ENCODE assay signal across 8 cellular contexts in the genomic region with DNA sequence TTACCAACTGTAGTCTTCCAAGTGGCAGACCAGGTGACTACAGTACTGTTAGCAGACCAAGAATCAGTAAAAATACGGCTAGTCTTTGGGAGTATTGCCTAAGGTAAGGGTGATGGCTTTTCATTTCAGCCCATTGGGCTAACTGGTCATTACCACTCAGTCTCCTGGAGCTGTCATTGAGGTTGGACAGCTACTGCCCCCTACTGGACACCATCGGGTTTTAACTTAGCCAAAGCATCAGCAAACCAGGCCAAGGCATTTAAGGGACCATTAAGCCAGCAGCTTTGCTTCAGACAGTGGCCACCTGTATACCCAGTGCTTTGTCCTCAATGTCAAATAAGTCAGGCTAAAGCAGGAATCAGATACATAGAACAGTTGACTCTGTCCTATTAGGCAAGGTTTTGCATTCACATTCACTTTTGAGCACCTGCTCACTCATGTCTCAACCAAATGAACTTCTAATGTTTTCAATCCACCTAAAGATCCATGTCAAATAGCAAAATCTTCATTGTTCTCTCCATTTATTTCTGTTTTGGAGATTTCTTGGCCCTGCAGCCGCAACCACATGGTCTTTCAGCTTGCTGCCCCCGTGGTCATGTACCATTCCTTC.
DNase-seq lines count a peak whose midpoint lies in the region; ATAC-seq and TF ChIP-seq lines count a peak whose summit lies in the region.

No MANE protein-coding gene starts in this region.

- H3K23ac ChIP-seq in mesendoderm (ENCODE audit: low read length): no peak overlapping the region

- TF ChIP-seq CTCF in GM20000 (IDR thresholded peaks at IDR 0.05; ENCODE audit: extremely low read depth, missing control alignments): peak; percentile 85

- H3K4me2 ChIP-seq in mesendoderm (ENCODE audit: low read length): no peak overlapping the region

- no peak overlapping the region for H3K27ac ChIP-seq in mesendoderm (ENCODE audit: low read depth, low read length)

- no peak overlapping the region for H2BK5ac ChIP-seq in mesendoderm (ENCODE audit: low read length)

- H2BK120ac ChIP-seq in mesendoderm (ENCODE audit: low read depth, low read length): no peak overlapping the region

- H4K8ac ChIP-seq in mesendoderm (ENCODE audit: low read depth, low read length): no peak overlapping the region

- H3K79me1 ChIP-seq in mesendoderm (ENCODE audit: low read length): no peaks in the 10 kb centered on the region

- H2BK15ac ChIP-seq in mesendoderm (replicated peaks; ENCODE audit: low read depth): no peak overlapping the region

- no peak overlapping the region for H3K56ac ChIP-seq in mesendoderm (ENCODE audit: low read length)

- ATAC-seq in HG03135 (IDR thresholded peaks at IDR 0.05; ENCODE audit: unreplicated experiment): no peak

- H2AK5ac ChIP-seq in mesendoderm (ENCODE audit: low read length): no peak overlapping the region

- peaks cover 6% of the 10 kb centered on the region for H3K4me1 ChIP-seq in mesendoderm (ENCODE audit: control insufficient read depth, low read depth, low read length)

- no peaks in the 10 kb centered on the region for H3K27me3 ChIP-seq in mesendoderm (ENCODE audit: insufficient read depth, low read length, poor library complexity)

- no peak overlapping the region for H3K9ac ChIP-seq in mesendoderm (ENCODE audit: low read length)

- no peak overlapping the region for H3K18ac ChIP-seq in mesendoderm (ENCODE audit: low read length)

- no peak overlapping the region for H3K4ac ChIP-seq in mesendoderm (ENCODE audit: low read depth, low read length)

- no peak overlapping the region for H4K5ac ChIP-seq in mesendoderm (ENCODE audit: low read length)

- no peak overlapping the region for H3K4me3 ChIP-seq in mesendoderm (ENCODE audit: low read length)

- no CpG with 5 or more reads among the region's 4 CpGs for WGBS in mesendoderm (ENCODE audit: extremely low coverage, insufficient coverage, low lambda C conversion rate)

- no peaks in the 10 kb centered on the region for H3K36me3 ChIP-seq in mesendoderm (ENCODE audit: control insufficient read depth, insufficient read depth, low read length)

- DNase-seq in COLO829 (ENCODE audit: low spot score): peak; percentile 41
- peak; percentile 52 for DNase-seq in GM20000 (ENCODE audit: low spot score)
- peak; percentile 31 to 34 for DNase-seq in Kasumi-1 (lab: John Stamatoyannopoulos, UW)
- DNase-seq in activated CD4-positive, alpha-beta T cell treated with anti-CD3 and anti-CD28 coated beads for 4 hours: peak; percentile 49 to 59
- DNase-seq in effector CD8-positive, alpha-beta T cell (lab: John Stamatoyannopoulos, UW): peak; percentile 31
- peak; percentile 86 for DNase-seq in mesendoderm
- DNase-seq in stimulated activated CD8-positive, alpha-beta memory T cell treated with anti-CD3 and anti-CD28 coated beads, Interleukin-7, amount 100 ng/mL, for 4 hours (ENCODE audit: low read depth in 2 of 2): peak; percentile 19 to 44

- H3K79me2 ChIP-seq in mesendoderm (ENCODE audit: control insufficient read depth, insufficient read depth, low read length): no peaks in the 10 kb centered on the region

Comparison
In these comparisons a context has a peak if more than half of its experiments do, and no peak if none do; other contexts are left out.
1. DNase-seq: peak in every context shown above with its lines; median percentile 86 in mesendoderm; 54 in activated CD4-positive, alpha-beta T cell treated with anti-CD3 and anti-CD28 coated beads for 4 hours; 52 in GM20000; 41 in COLO829; 32 in Kasumi-1; 32 in stimulated activated CD8-positive, alpha-beta memory T cell treated with anti-CD3 and anti-CD28 coated beads, Interleukin-7, amount 100 ng/mL, for 4 hours; 31 in effector CD8-positive, alpha-beta T cell.